2 cellular contexts compared by ENCODE assay signal in the genomic region with DNA sequence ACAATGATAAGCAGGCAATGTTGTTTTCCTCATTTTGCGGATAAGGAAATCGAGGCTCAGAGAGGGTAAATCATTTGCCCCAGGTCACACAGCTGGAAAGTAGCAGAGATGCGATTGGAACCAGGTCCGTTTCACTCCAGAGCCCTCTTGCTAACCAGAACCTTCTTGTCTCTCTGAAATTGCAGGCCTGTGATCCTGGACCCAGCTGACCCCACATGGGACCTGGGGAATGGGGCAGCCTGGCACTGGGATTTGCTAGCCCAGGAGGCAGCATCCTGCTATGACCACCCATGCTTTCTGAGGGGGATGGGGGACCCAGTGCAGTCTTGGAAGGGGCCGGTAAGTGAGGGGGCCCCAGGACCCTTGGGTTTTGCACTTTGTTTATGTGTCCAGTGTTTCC.
TF ChIP-seq lines count a peak whose summit lies in the region.

No MANE protein-coding gene starts in this region.

TF ChIP-seq in HepG2, 621 proteins besides CTCF, POLR2A, EP300 and RAD21:
- TF ChIP-seq, protein P1, sequence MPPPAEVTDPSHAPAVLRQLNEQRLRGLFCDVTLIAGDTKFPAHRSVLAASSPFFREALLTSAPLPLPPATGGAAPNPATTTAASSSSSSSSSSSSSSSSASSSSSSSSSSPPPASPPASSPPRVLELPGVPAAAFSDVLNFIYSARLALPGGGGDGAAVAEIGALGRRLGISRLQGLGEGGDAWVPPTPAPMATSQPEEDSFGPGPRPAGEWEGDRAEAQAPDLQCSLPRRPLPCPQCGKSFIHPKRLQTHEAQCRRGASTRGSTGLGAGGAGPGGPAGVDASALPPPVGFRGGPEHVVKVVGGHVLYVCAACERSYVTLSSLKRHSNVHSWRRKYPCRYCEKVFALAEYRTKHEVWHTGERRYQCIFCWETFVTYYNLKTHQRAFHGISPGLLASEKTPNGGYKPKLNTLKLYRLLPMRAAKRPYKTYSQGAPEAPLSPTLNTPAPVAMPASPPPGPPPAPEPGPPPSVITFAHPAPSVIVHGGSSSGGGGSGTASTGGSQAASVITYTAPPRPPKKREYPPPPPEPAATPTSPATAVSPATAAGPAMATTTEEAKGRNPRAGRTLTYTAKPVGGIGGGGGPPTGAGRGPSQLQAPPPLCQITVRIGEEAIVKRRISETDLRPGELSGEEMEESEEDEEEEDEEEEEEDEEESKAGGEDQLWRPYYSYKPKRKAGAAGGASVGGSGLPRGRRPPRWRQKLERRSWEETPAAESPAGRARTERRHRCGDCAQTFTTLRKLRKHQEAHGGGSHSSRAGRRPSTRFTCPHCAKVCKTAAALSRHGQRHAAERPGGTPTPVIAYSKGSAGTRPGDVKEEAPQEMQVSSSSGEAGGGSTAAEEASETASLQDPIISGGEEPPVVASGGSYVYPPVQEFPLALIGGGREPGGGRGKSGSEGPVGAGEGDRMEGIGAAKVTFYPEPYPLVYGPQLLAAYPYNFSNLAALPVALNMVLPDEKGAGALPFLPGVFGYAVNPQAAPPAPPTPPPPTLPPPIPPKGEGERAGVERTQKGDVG (CRISPR knock-in tag; IDR thresholded peaks at IDR 0.05; ENCODE audit: borderline replicate concordance): no peak
- TF ChIP-seq, protein P2, sequence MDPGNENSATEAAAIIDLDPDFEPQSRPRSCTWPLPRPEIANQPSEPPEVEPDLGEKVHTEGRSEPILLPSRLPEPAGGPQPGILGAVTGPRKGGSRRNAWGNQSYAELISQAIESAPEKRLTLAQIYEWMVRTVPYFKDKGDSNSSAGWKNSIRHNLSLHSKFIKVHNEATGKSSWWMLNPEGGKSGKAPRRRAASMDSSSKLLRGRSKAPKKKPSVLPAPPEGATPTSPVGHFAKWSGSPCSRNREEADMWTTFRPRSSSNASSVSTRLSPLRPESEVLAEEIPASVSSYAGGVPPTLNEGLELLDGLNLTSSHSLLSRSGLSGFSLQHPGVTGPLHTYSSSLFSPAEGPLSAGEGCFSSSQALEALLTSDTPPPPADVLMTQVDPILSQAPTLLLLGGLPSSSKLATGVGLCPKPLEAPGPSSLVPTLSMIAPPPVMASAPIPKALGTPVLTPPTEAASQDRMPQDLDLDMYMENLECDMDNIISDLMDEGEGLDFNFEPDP (CRISPR knock-in tag; conservative IDR thresholded peaks at IDR 0.05): no peak
- TF ChIP-seq ZNF768 (CRISPR knock-in tag; IDR thresholded peaks at IDR 0.05): peak; percentile 75
- TF ChIP-seq PAF1 (CRISPR knock-in tag; IDR thresholded peaks at IDR 0.05): no peak

TF ChIP-seq in H1, 55 proteins besides CTCF, POLR2A, EP300 and RAD21:
- no peak for TF ChIP-seq SAP30 (IDR thresholded peaks at IDR 0.05; ENCODE audit: insufficient read depth, insufficient replicate concordance, low read length)
- TF ChIP-seq KDM1A (IDR thresholded peaks at IDR 0.05; ENCODE audit: borderline replicate concordance, low read length): 0 out of 2 replicates have a peak, but pooled peaks have one; percentile 5
